ENCODE assay signal across 8 cellular contexts in the genomic region with DNA sequence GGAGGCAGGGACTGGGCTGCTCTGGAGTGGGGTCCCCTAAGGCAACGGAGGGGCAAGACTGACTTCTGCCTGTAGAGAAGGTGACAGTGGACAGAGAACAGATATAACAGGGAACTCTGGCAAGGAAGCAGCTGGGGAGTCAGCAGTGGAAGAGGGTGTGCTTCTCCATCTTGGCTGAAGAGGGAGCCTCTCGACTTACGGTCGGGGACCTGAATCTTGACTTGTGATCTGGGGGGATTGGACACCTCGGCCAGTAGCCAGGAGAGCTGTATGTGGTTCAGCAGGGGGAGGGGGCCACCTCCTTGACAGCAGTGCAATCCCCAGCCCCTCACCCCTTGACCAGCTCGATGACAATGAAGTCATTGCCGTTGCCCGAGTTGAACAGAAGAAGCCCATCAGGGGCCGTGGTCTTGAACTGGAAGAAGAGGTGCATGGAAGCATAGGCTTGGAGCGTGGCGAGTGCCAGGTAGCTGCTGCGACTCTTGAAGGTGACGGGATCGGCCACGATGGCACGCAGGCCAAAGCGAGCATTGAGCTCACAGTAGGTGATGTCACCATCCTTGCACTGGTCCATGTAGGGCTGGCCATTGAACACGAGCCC.
DNase-seq lines count a peak whose midpoint lies in the region; ATAC-seq, FAIRE-seq and TF ChIP-seq lines count a peak whose summit lies in the region.

No MANE protein-coding gene starts in this region.

- ATAC-seq in HG03039 (IDR thresholded peaks at IDR 0.05; ENCODE audit: unreplicated experiment) (no peak), GM21737 (IDR thresholded peaks at IDR 0.05; ENCODE audit: unreplicated experiment) (no peak)

- TF ChIP-seq POLR2A in H54 (IDR thresholded peaks at IDR 0.05; ENCODE audit: low read depth, low read length), result no peak

- FAIRE-seq in H54 (lab: Jason Lieb, UNC), result no peak

- DNase-seq in Ammon's horn (ENCODE audit: low spot score) (peak; percentile 58), H54 (ENCODE audit: insufficient read length, low spot score) (peak; percentile 59), UCSD-AML1 (lab: John Stamatoyannopoulos, UW; ENCODE audit: unreplicated experiment) (peak; percentile 31), left kidney (ENCODE audit: low read depth, low spot score) (peak; percentile 45), NCI-H1436 treated with DMSO at 0.1 percent for 48 hours (lab: John Stamatoyannopoulos, UW) (no peak), NCI-H2227 (lab: John Stamatoyannopoulos, UW; ENCODE audit: unreplicated experiment) (no peak)

Comparison
In these comparisons a context has a peak if more than half of its experiments do, and no peak if none do; other contexts are left out.
1. DNase-seq: peak in Ammon's horn (single experiment), H54 (single experiment), UCSD-AML1 (single experiment) and left kidney (single experiment); none in NCI-H1436 treated with DMSO at 0.1 percent for 48 hours (single experiment) and NCI-H2227 (single experiment).